In genomic region chr5:176817369-176817841, GRCh38 we compare ENCODE assay signal across 8 cellular contexts. TPM values are rescaled to one million over a fixed set of nuclear protein-coding genes. Genes with fewer than 3 reads are reported as not detected.
DNase-seq lines count a peak whose midpoint lies in the region; ATAC-seq and TF ChIP-seq lines count a peak whose summit lies in the region.

No MANE protein-coding gene starts in this region.

- H4K20me1 ChIP-seq in smooth muscle cell (ENCODE audit: low read depth), result no peaks in the 10 kb centered on the region

- H3K27me3 Mint-ChIP-seq in stimulated activated memory B cell treated with anti-CD40 and anti-IgM and Interleukin-4, amounts not matched to agents 10 μg/mL and 1 μg/mL and 100 μg/mL, for 72 hours, result peaks cover 91% of the 10 kb centered on the region

- H3K27me3 ChIP-seq in esophagus muscularis mucosa (peaks cover 0 to 97% (median 41%) of the 10 kb centered on the region in 4 donors), smooth muscle cell (ENCODE audit: low read depth) (peaks cover 98% of the 10 kb centered on the region)

- DNase-seq in NCI-H2081 (lab: John Stamatoyannopoulos, UW) (peak; percentile 76 to 82), NCI-H2081 treated with DMSO at 0.1 percent for 48 hours (lab: John Stamatoyannopoulos, UW) (no peak), NCI-H2196 treated with DMSO at 0.1 percent for 48 hours (lab: John Stamatoyannopoulos, UW; ENCODE audit: unreplicated experiment) (peak; percentile 41), esophagus muscularis mucosa (ENCODE audit: extremely low spot score) (no peak), smooth muscle cell (lab: John Stamatoyannopoulos, UW; ENCODE audit: unreplicated experiment) (no peak), cerebellar cortex (ENCODE audit: low spot score) (no peak)

- TF ChIP-seq CTCF in esophagus muscularis mucosa (IDR thresholded peaks at IDR 0.05) (no peak), smooth muscle cell (IDR thresholded peaks at IDR 0.05; ENCODE audit: borderline replicate concordance, insufficient read depth, poor library complexity, severe bottlenecking) (no peak)

- H3K4me2 ChIP-seq in smooth muscle cell, result peak overlapping the region; percentile 89

- no peaks in the 10 kb centered on the region for H3K79me2 ChIP-seq in smooth muscle cell (ENCODE audit: low read depth)

- no peak overlapping the region for H3K27ac Mint-ChIP-seq in stimulated activated memory B cell treated with anti-CD40 and anti-IgM and Interleukin-4, amounts not matched to agents 10 μg/mL and 1 μg/mL and 100 μg/mL, for 72 hours

- H3K9me3 ChIP-seq in esophagus muscularis mucosa (no peaks in the 10 kb centered on the region), smooth muscle cell (replicated peaks; ENCODE audit: low read depth) (no peaks in the 10 kb centered on the region)

- H3K4me3 Mint-ChIP-seq in stimulated activated memory B cell treated with anti-CD40 and anti-IgM and Interleukin-4, amounts not matched to agents 10 μg/mL and 1 μg/mL and 100 μg/mL, for 72 hours, result no peak overlapping the region

- no peak for TF ChIP-seq EP300 in esophagus muscularis mucosa (IDR thresholded peaks at IDR 0.05)

- WGBS in esophagus muscularis mucosa, result 0% methylated on average over 7 of the region's 42 CpGs
- WGBS in smooth muscle cell (ENCODE audit: low lambda C conversion rate), result 5% methylated on average over 42 of the region's 42 CpGs

- H3K4me1 Mint-ChIP-seq in stimulated activated memory B cell treated with anti-CD40 and anti-IgM and Interleukin-4, amounts not matched to agents 10 μg/mL and 1 μg/mL and 100 μg/mL, for 72 hours, result peaks cover 16% of the 10 kb centered on the region

- no peak overlapping the region for H3K9ac ChIP-seq in smooth muscle cell (ENCODE audit: low read depth)

- no peak for ATAC-seq in stimulated activated memory B cell treated with anti-CD40 and anti-IgM and Interleukin-4, amounts not matched to agents 10 μg/mL and 1 μg/mL and 100 μg/mL, for 72 hours
- no peak for ATAC-seq in HG02571 (IDR thresholded peaks at IDR 0.05; ENCODE audit: unreplicated experiment)

- H3K4me1 ChIP-seq in esophagus muscularis mucosa (peaks cover 8 to 21% (median 14%) of the 10 kb centered on the region in 4 donors), smooth muscle cell (ENCODE audit: low read depth) (peaks cover 10% of the 10 kb centered on the region)

- intact Hi-C loops in esophagus muscularis mucosa (cut with DNase I), result no loop called here

- H3K36me3 Mint-ChIP-seq in stimulated activated memory B cell treated with anti-CD40 and anti-IgM and Interleukin-4, amounts not matched to agents 10 μg/mL and 1 μg/mL and 100 μg/mL, for 72 hours, result no peaks in the 10 kb centered on the region

- H3F3A ChIP-seq in smooth muscle cell (ENCODE audit: low read depth), result no peaks in the 10 kb centered on the region

- H3K27ac ChIP-seq in esophagus muscularis mucosa (replicated peaks in 1 of 4) (no peak overlapping the region), smooth muscle cell (ENCODE audit: low read depth) (no peak overlapping the region)

- H3K4me3 ChIP-seq in esophagus muscularis mucosa (peak overlapping the region; percentile 42 to 57 (median 50)), smooth muscle cell (peak overlapping the region; percentile 47)

- no peaks in the 10 kb centered on the region for H3K9me3 Mint-ChIP-seq in stimulated activated memory B cell treated with anti-CD40 and anti-IgM and Interleukin-4, amounts not matched to agents 10 μg/mL and 1 μg/mL and 100 μg/mL, for 72 hours

- H2AFZ ChIP-seq in smooth muscle cell (ENCODE audit: low read depth), result no peak overlapping the region

- no peaks in the 10 kb centered on the region for H3K36me3 ChIP-seq in esophagus muscularis mucosa
- H3K36me3 ChIP-seq in smooth muscle cell (ENCODE audit: low read depth), result no peaks in the 10 kb centered on the region

- TF ChIP-seq POLR2A in esophagus muscularis mucosa (IDR thresholded peaks at IDR 0.05; ENCODE audit: low read depth), result no peak

RNA-seq across cellular contexts. Expression of gene UNC5A, which starts 7.0 kb away (rescaled TPM):
- total RNA-seq in esophagus muscularis mucosa (not detected), smooth muscle cell (not detected in 2 replicates)
- not detected in 2 replicates for polyA plus RNA-seq in smooth muscle cell

Comparison
In these comparisons a context has a peak if more than half of its experiments do, and no peak if none do; other contexts are left out.
1. DNase-seq: peak in NCI-H2081 (2 of 2) and NCI-H2196 treated with DMSO at 0.1 percent for 48 hours (single experiment); none in NCI-H2081 treated with DMSO at 0.1 percent for 48 hours (single experiment), esophagus muscularis mucosa (single experiment), smooth muscle cell (single experiment) and cerebellar cortex (single experiment).